12 cellular contexts compared by ENCODE assay signal in the genomic region with DNA sequence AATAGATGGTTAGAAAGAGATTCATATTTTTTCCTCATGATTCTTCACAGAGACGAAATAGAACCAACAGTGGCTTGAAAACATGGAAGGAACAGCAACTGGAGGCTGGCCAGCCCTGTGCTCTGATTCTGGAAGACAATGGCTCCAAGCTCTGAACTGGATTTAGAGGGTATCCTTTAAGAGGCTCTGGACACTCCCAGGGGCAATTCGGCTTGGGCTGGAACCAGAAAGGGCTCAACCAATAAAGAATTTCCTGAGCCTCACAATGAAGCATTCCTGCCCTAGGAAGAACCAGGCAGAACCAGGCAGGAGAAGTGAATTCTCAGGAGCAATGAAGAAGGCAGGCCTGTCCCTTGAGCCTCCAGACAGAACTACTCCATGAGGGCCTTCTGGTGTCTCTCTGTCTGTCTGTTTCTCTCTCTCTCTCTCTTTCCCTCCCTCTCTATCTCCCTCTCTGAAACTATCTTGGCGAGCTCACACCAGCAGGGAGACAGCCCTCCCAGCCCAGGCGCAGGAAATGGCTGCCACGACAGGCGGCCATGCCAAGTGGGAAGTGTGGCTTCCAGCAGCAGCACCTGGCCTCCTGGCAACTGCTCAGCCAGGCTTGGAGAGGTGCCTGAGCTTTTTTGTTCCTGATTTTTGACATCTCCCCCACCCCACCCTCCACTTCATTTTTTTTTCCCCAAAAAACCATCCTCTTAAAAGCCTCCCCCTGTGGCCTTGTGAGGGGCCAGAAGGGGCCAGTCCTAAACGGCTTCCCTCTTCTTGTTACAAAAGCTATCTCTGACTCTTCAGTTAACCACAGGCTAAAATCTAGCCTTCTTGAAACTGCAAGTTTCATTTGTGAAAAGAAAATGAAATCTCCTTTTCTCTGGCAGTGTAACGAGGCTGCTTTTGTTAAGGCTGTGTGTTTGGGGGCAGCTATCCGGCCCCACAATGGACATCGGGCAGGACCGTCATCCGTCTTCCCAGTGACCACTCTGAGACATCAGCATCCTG.
DNase-seq lines count a peak whose midpoint lies in the region; ATAC-seq, FAIRE-seq and TF ChIP-seq lines count a peak whose summit lies in the region.
"Had no signal": no experiment of that assay in that cellular context is flagged by ENCODE, and none has a peak within 500 bp of the region (broad histone marks: within the 10 kb centered on the region; RNA-seq: fewer than 3 reads in every experiment).

No MANE protein-coding gene starts in this region.

- no TSS peak for BruUV-seq in HepG2 (replicated peaks; lab: Mats Ljungman, UMichigan)

- POLR2A ChIA-PET in HepG2 (lab: Yijun Ruan, JAX) = no interaction called here

- H3K9me3 ChIP-seq in HepG2 (ENCODE audit: low read length) = no peaks in the 10 kb centered on the region
- no peaks in the 10 kb centered on the region for H3K9me3 ChIP-seq in lower lobe of right lung
- H3K9me3 ChIP-seq: heart right ventricle had no signal

- DNase-seq in GM13977 (ENCODE audit: low spot score) (peak; percentile 28), NCI-H446 (lab: John Stamatoyannopoulos, UW) (peak; percentile 79 to 93), HepG2 (ENCODE audit: low spot score) (no peak), lower lobe of right lung (no peak)
- DNase-seq: activated CD4-positive, alpha-beta T cell treated with anti-CD3 and anti-CD28 coated beads, Interleukin-2, amount 50 U/mL, for 48 hours; nephron progenitor cell had no signal

- H2AFZ ChIP-seq in HepG2 (ENCODE audit: low read length) = no peak overlapping the region

- intact Hi-C loops in HepG2 (cut with micrococcal nuclease; ENCODE audit: unreplicated experiment) = no loop called here
- intact Hi-C loops in lower lobe of right lung (cut with DNase I) = no loop called here

- no peak overlapping the region for H3K9ac ChIP-seq in HepG2 (ENCODE audit: insufficient read depth, low read depth, low read length)

- peak; percentile 70 for ATAC-seq in GM19452 (IDR thresholded peaks at IDR 0.05; ENCODE audit: unreplicated experiment)
- ATAC-seq in HG02798 (IDR thresholded peaks at IDR 0.05; ENCODE audit: poor library complexity, unreplicated experiment) = peak; percentile 83
- no peak for ATAC-seq in GM21737 (IDR thresholded peaks at IDR 0.05; ENCODE audit: unreplicated experiment)
- ATAC-seq in GM18909 (IDR thresholded peaks at IDR 0.05; ENCODE audit: poor library complexity, unreplicated experiment) = no peak
- ATAC-seq in HepG2 = no peak
- no peak for ATAC-seq in lower lobe of right lung

- no peaks in the 10 kb centered on the region for H3K36me3 ChIP-seq in HepG2 (replicated peaks in 1 of 2; ENCODE audit: control insufficient read depth in 1 of 2, insufficient read depth in 2 of 2, low read length in 2 of 2)
- no peaks in the 10 kb centered on the region for H3K36me3 ChIP-seq in lower lobe of right lung
- H3K36me3 ChIP-seq: heart right ventricle had no signal

- no peak for TF ChIP-seq POLR2A in HepG2 (IDR thresholded peaks at IDR 0.05; ENCODE audit: insufficient read depth in 1 of 2, low read depth in 2 of 2, low read length in 2 of 2)

- CTCF ChIA-PET in HepG2 (lab: Yijun Ruan, JAX; ENCODE audit: low intra/inter-chr PET ratio, low total read pairs) = no interaction called here

- TF ChIP-seq RAD21 in HepG2 (CRISPR knock-in tag; IDR thresholded peaks at IDR 0.05) = no peak

- in situ Hi-C loops in GM13977 (cut with MboI; ENCODE audit: low pct_unique_long_range_greater_than_20kb, low sequenced_read_pairs, unreplicated experiment) (no loop called here), HepG2 (cut with HindIII; ENCODE audit: extremely low pct_ligation_motif_present, low pct_unique_long_range_greater_than_20kb) (no loop called here)

- H3K4me3 ChIP-seq in HepG2 (replicated peaks in 1 of 3; ENCODE audit: insufficient read depth in 1 of 3, low read depth in 2 of 3, low read length in 3 of 3) (no peak overlapping the region), lower lobe of right lung (no peak overlapping the region)
- H3K4me3 ChIP-seq: heart right ventricle had no signal

- TF ChIP-seq EP300 in HepG2 (IDR thresholded peaks at IDR 0.05; ENCODE audit: low read depth in 2 of 2, low read length in 2 of 2) = no peak
- no peak for TF ChIP-seq EP300 in HepG2 (CRISPR knock-in tag; IDR thresholded peaks at IDR 0.05; ENCODE audit: borderline replicate concordance)

- no peaks in the 10 kb centered on the region for H4K20me1 ChIP-seq in HepG2 (ENCODE audit: insufficient read depth, low read length)

- H3K4me2 ChIP-seq in HepG2 (ENCODE audit: low read depth, low read length) = no peak overlapping the region

- WGBS in HepG2 (ENCODE audit: low lambda C conversion rate) = 21% methylated on average over 11 of the region's 12 CpGs

- H3K27ac ChIP-seq in HepG2 (ENCODE audit: extremely low read length, insufficient read depth, low read length) (no peak overlapping the region), lower lobe of right lung (no peak overlapping the region)

- H3K27me3 ChIP-seq in HepG2 (ENCODE audit: control insufficient read depth in 1 of 2, insufficient read depth in 2 of 2, low read length in 2 of 2) = peaks cover 0 to 25% of the 10 kb centered on the region in 2 experiments; a peak in 4 of 5 replicates
- H3K27me3 ChIP-seq in lower lobe of right lung (ENCODE audit: low read depth) = no peaks in the 10 kb centered on the region

- no peak for FAIRE-seq in HepG2 (lab: Jason Lieb, UNC)
- FAIRE-seq: bronchial epithelial cell had no signal

- TF ChIP-seq CTCF in GM13977 (IDR thresholded peaks at IDR 0.05; ENCODE audit: extremely low read depth, insufficient read depth, missing control alignments) (no peak), HepG2 (CRISPR knock-in tag; IDR thresholded peaks at IDR 0.05) (no peak), lower lobe of right lung (IDR thresholded peaks at IDR 0.05) (no peak)

- no peaks in the 10 kb centered on the region for H3K79me2 ChIP-seq in HepG2 (ENCODE audit: insufficient read depth, low read length)

- H3K4me1 ChIP-seq in HepG2 (ENCODE audit: insufficient read depth, low read length) = no peaks in the 10 kb centered on the region
- no peaks in the 10 kb centered on the region for H3K4me1 ChIP-seq in lower lobe of right lung

TF ChIP-seq in HepG2, 621 proteins besides CTCF, POLR2A, EP300 and RAD21 (continues in another document):
- no peak for TF ChIP-seq MTA3 (CRISPR knock-in tag; IDR thresholded peaks at IDR 0.05)
- no peak for TF ChIP-seq ZNF33A (CRISPR knock-in tag; IDR thresholded peaks at IDR 0.05; ENCODE audit: borderline replicate concordance)
- no peak for TF ChIP-seq ONECUT2 (CRISPR knock-in tag; IDR thresholded peaks at IDR 0.05)
- no peak for TF ChIP-seq IRX3 (CRISPR knock-in tag; IDR thresholded peaks at IDR 0.05; ENCODE audit: borderline replicate concordance, low read depth)
- TF ChIP-seq ZNF883 (CRISPR knock-in tag; IDR thresholded peaks at IDR 0.05; ENCODE audit: not compliant biosample characterization) = no peak
- TF ChIP-seq, protein P1, sequence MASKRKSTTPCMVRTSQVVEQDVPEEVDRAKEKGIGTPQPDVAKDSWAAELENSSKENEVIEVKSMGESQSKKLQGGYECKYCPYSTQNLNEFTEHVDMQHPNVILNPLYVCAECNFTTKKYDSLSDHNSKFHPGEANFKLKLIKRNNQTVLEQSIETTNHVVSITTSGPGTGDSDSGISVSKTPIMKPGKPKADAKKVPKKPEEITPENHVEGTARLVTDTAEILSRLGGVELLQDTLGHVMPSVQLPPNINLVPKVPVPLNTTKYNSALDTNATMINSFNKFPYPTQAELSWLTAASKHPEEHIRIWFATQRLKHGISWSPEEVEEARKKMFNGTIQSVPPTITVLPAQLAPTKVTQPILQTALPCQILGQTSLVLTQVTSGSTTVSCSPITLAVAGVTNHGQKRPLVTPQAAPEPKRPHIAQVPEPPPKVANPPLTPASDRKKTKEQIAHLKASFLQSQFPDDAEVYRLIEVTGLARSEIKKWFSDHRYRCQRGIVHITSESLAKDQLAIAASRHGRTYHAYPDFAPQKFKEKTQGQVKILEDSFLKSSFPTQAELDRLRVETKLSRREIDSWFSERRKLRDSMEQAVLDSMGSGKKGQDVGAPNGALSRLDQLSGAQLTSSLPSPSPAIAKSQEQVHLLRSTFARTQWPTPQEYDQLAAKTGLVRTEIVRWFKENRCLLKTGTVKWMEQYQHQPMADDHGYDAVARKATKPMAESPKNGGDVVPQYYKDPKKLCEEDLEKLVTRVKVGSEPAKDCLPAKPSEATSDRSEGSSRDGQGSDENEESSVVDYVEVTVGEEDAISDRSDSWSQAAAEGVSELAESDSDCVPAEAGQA (IDR thresholded peaks at IDR 0.05; ENCODE audit: low read depth) = no peak
- TF ChIP-seq, protein P1 (CRISPR knock-in tag; IDR thresholded peaks at IDR 0.05; ENCODE audit: borderline replicate concordance) = no peak
- no peak for TF ChIP-seq NFATC3 (CRISPR knock-in tag; IDR thresholded peaks at IDR 0.05)
- TF ChIP-seq SAFB2 (CRISPR knock-in tag; IDR thresholded peaks at IDR 0.05; ENCODE audit: borderline replicate concordance, low read depth) = no peak
- no peak for TF ChIP-seq TBL1XR1 (IDR thresholded peaks at IDR 0.05; ENCODE audit: borderline replicate concordance, low read length, partially characterized antibody)
- TF ChIP-seq ZNF556 (CRISPR knock-in tag; IDR thresholded peaks at IDR 0.05; ENCODE audit: borderline replicate concordance) = no peak
- no peak for TF ChIP-seq SMARCC2 (IDR thresholded peaks at IDR 0.05)

Comparison
In these comparisons a context has a peak if more than half of its experiments do, and no peak if none do; other contexts are left out.
1. DNase-seq: peak in GM13977 (single experiment) and NCI-H446 (2 of 2); none in HepG2 (single experiment) and lower lobe of right lung (single experiment).
2. ATAC-seq: peak in GM19452 (single experiment) and HG02798 (single experiment); none in GM21737 (single experiment), GM18909 (single experiment), HepG2 (single experiment) and lower lobe of right lung (0 of 2).